ENCODE assay signal across 7 cellular contexts in genomic region chr11:48055292-48056132, GRCh38.
DNase-seq lines count a peak whose midpoint lies in the region; ATAC-seq and TF ChIP-seq lines count a peak whose summit lies in the region.

No MANE protein-coding gene starts in this region.

- H3K4me3 Mint-ChIP-seq in activated T-helper 2 cell treated with anti-CD3 and anti-CD28 coated beads, Interferon-gamma antibody, Interleukin-2, Interleukin-4, amounts not matched to agents 10 μg/mL and 5 μg/mL and 100 μg/mL, durations not matched to agents 14 hours and 24 hours and 36 hours (ENCODE audit: low read depth): peak overlapping the region; percentile 23
- peak overlapping the region; percentile 70 for H3K4me3 Mint-ChIP-seq in stimulated activated naive CD8-positive, alpha-beta T cell treated with anti-CD3 and anti-CD28 coated beads, Interleukin-15, Interleukin-2, amounts not matched to agents 100 ng/mL and 50 ng/mL, for 24 hours

- H3K27me3 ChIP-seq in OCI-LY3 (ENCODE audit: low read depth, low read length) (no peaks in the 10 kb centered on the region), right lobe of liver (no peaks in the 10 kb centered on the region)

- no peak overlapping the region for H2AFZ ChIP-seq in OCI-LY3 (ENCODE audit: low read depth, low read length)

- H3K9me3 ChIP-seq in OCI-LY3 (ENCODE audit: insufficient read depth, low read length) (no peaks in the 10 kb centered on the region), right lobe of liver (no peaks in the 10 kb centered on the region)

- ATAC-seq in GM21515 (IDR thresholded peaks at IDR 0.05; ENCODE audit: unreplicated experiment): peak; percentile 55
- ATAC-seq in right lobe of liver: peak; percentile 55 to 73 (median 72)

- H3K27me3 Mint-ChIP-seq in activated T-helper 2 cell treated with anti-CD3 and anti-CD28 coated beads, Interferon-gamma antibody, Interleukin-2, Interleukin-4, amounts not matched to agents 10 μg/mL and 5 μg/mL and 100 μg/mL, durations not matched to agents 14 hours and 24 hours and 36 hours (ENCODE audit: low read depth): no peaks in the 10 kb centered on the region
- no peaks in the 10 kb centered on the region for H3K27me3 Mint-ChIP-seq in stimulated activated naive CD8-positive, alpha-beta T cell treated with anti-CD3 and anti-CD28 coated beads, Interleukin-15, Interleukin-2, amounts not matched to agents 100 ng/mL and 50 ng/mL, for 24 hours

- peaks cover 80% of the 10 kb centered on the region for H3K4me1 Mint-ChIP-seq in activated T-helper 2 cell treated with anti-CD3 and anti-CD28 coated beads, Interferon-gamma antibody, Interleukin-2, Interleukin-4, amounts not matched to agents 10 μg/mL and 5 μg/mL and 100 μg/mL, durations not matched to agents 14 hours and 24 hours and 36 hours (ENCODE audit: low read depth)
- peaks cover 91% of the 10 kb centered on the region for H3K4me1 Mint-ChIP-seq in stimulated activated naive CD8-positive, alpha-beta T cell treated with anti-CD3 and anti-CD28 coated beads, Interleukin-15, Interleukin-2, amounts not matched to agents 100 ng/mL and 50 ng/mL, for 24 hours (ENCODE audit: low read depth)

- H3K36me3 ChIP-seq in OCI-LY3 (replicated peaks; ENCODE audit: low read depth, low read length) (peaks cover 16% of the 10 kb centered on the region), right lobe of liver (no peaks in the 10 kb centered on the region)

- DNase-seq in activated T-helper 2 cell treated with anti-CD3 and anti-CD28 coated beads, Interferon-gamma antibody, Interleukin-2, Interleukin-4, amounts not matched to agents 10 μg/mL and 5 μg/mL and 100 μg/mL, durations not matched to agents 14 hours and 24 hours and 36 hours (ENCODE audit: low spot score): peak; percentile 83
- no peak for DNase-seq in right lobe of liver
- no peak for DNase-seq in NCI-H2227 (lab: John Stamatoyannopoulos, UW; ENCODE audit: unreplicated experiment)
- no peak for DNase-seq in anterior cingulate cortex (lab: John Stamatoyannopoulos, UW)

- H3K27ac Mint-ChIP-seq in activated T-helper 2 cell treated with anti-CD3 and anti-CD28 coated beads, Interferon-gamma antibody, Interleukin-2, Interleukin-4, amounts not matched to agents 10 μg/mL and 5 μg/mL and 100 μg/mL, durations not matched to agents 14 hours and 24 hours and 36 hours: peak overlapping the region; percentile 91
- H3K27ac Mint-ChIP-seq in stimulated activated naive CD8-positive, alpha-beta T cell treated with anti-CD3 and anti-CD28 coated beads, Interleukin-15, Interleukin-2, amounts not matched to agents 100 ng/mL and 50 ng/mL, for 24 hours: peak overlapping the region; percentile 85

- H3K9ac ChIP-seq in OCI-LY3 (ENCODE audit: low read length): no peak overlapping the region

- H3K4me3 ChIP-seq in OCI-LY3 (ENCODE audit: low read length): no peak overlapping the region
- no peak overlapping the region for H3K4me3 ChIP-seq in right lobe of liver

- peaks cover 86% of the 10 kb centered on the region for H4K20me1 ChIP-seq in OCI-LY3 (ENCODE audit: insufficient read depth, low read length)

- no peaks in the 10 kb centered on the region for H3K9me3 Mint-ChIP-seq in activated T-helper 2 cell treated with anti-CD3 and anti-CD28 coated beads, Interferon-gamma antibody, Interleukin-2, Interleukin-4, amounts not matched to agents 10 μg/mL and 5 μg/mL and 100 μg/mL, durations not matched to agents 14 hours and 24 hours and 36 hours
- no peaks in the 10 kb centered on the region for H3K9me3 Mint-ChIP-seq in stimulated activated naive CD8-positive, alpha-beta T cell treated with anti-CD3 and anti-CD28 coated beads, Interleukin-15, Interleukin-2, amounts not matched to agents 100 ng/mL and 50 ng/mL, for 24 hours

- no peak overlapping the region for H3K27ac ChIP-seq in OCI-LY3 (ENCODE audit: low read length)
- peak overlapping the region; percentile 13 to 45 (median 30) for H3K27ac ChIP-seq in right lobe of liver

- intact Hi-C loops in activated T-helper 2 cell treated with anti-CD3 and anti-CD28 coated beads, Interferon-gamma antibody, Interleukin-2, Interleukin-4, amounts not matched to agents 10 μg/mL and 5 μg/mL and 100 μg/mL, durations not matched to agents 14 hours and 24 hours and 36 hours (cut with micrococcal nuclease): loop anchor here (1.0 to 5.0 kb wide), 10 partner anchors 18 to 193 kb away; no protein-coding TSS in a partner anchor
- intact Hi-C loops in right lobe of liver (cut with DNase I): no loop called here

- H3K4me1 ChIP-seq in OCI-LY3 (ENCODE audit: low read length) (peaks cover 49% of the 10 kb centered on the region), right lobe of liver (peaks cover 0 to 47% (median 10%) of the 10 kb centered on the region in 4 donors)

- no peak for TF ChIP-seq POLR2A in right lobe of liver (IDR thresholded peaks at IDR 0.05)

- TF ChIP-seq CTCF in OCI-LY3 (IDR thresholded peaks at IDR 0.05; ENCODE audit: low read depth, low read length) (no peak), right lobe of liver (IDR thresholded peaks at IDR 0.05) (no peak)

- peaks cover 25% of the 10 kb centered on the region for H3K36me3 Mint-ChIP-seq in activated T-helper 2 cell treated with anti-CD3 and anti-CD28 coated beads, Interferon-gamma antibody, Interleukin-2, Interleukin-4, amounts not matched to agents 10 μg/mL and 5 μg/mL and 100 μg/mL, durations not matched to agents 14 hours and 24 hours and 36 hours (ENCODE audit: low read depth)
- peaks cover 4% of the 10 kb centered on the region for H3K36me3 Mint-ChIP-seq in stimulated activated naive CD8-positive, alpha-beta T cell treated with anti-CD3 and anti-CD28 coated beads, Interleukin-15, Interleukin-2, amounts not matched to agents 100 ng/mL and 50 ng/mL, for 24 hours (ENCODE audit: low read depth)

- H3K4me2 ChIP-seq in OCI-LY3 (ENCODE audit: low read length): peak overlapping the region; percentile 36

- peaks cover 92% of the 10 kb centered on the region for H3K79me2 ChIP-seq in OCI-LY3 (ENCODE audit: low read length)

- 32% methylated on average over 10 of the region's 12 CpGs for WGBS in right lobe of liver (ENCODE audit: insufficient coverage, low coverage, low lambda C conversion rate, missing lambda C conversion rate)
